1 cellular context compared by ENCODE assay signal in the genomic region with DNA sequence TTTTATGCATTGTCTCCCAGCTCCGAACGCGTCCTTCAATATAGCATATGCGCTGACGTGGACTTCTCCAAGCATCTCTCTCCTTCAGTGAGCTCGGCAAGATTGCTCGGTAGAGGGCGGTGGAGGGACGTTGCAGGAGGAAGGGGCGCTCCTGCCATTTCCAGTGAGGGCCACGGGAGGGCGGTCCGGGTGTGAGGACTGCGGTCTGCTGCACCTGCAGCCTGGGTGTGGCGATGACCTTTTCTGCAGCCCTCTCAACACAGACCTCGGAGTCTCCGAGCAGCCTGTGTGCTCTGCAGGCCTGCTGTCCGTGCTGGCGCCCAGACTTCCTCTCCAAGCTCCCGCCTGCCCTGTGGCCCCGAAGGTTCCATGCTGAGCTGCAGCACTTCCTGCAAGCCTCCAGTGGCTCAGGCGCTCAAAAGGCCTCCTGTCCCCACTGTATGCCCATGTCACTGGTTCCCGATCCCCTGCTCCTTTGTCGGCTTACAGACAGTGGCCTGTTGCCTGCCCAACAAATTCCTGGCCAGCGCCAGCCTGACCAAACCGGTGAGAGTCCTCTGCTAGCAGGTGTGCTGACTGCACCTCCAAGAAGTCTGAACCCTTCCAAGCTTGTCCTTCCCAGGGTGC.
A peak's percentile ranks its signal among the peaks of the same experiment; 100 is the strongest.
TF ChIP-seq lines count a peak whose summit lies in the region.

No MANE protein-coding gene starts in this region.

TF ChIP-seq in HepG2, 621 proteins besides CTCF, POLR2A, EP300 and RAD21 (continued from another document and continues in another):
- no peak for TF ChIP-seq TSC22D2 (CRISPR knock-in tag; IDR thresholded peaks at IDR 0.05; ENCODE audit: borderline replicate concordance)
- TF ChIP-seq NR3C1 (CRISPR knock-in tag; IDR thresholded peaks at IDR 0.05), result no peak
- TF ChIP-seq, protein P1, sequence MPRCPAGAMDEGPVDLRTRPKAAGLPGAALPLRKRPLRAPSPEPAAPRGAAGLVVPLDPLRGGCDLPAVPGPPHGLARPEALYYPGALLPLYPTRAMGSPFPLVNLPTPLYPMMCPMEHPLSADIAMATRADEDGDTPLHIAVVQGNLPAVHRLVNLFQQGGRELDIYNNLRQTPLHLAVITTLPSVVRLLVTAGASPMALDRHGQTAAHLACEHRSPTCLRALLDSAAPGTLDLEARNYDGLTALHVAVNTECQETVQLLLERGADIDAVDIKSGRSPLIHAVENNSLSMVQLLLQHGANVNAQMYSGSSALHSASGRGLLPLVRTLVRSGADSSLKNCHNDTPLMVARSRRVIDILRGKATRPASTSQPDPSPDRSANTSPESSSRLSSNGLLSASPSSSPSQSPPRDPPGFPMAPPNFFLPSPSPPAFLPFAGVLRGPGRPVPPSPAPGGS (CRISPR knock-in tag; IDR thresholded peaks at IDR 0.05), result no peak
- TF ChIP-seq, protein P2, sequence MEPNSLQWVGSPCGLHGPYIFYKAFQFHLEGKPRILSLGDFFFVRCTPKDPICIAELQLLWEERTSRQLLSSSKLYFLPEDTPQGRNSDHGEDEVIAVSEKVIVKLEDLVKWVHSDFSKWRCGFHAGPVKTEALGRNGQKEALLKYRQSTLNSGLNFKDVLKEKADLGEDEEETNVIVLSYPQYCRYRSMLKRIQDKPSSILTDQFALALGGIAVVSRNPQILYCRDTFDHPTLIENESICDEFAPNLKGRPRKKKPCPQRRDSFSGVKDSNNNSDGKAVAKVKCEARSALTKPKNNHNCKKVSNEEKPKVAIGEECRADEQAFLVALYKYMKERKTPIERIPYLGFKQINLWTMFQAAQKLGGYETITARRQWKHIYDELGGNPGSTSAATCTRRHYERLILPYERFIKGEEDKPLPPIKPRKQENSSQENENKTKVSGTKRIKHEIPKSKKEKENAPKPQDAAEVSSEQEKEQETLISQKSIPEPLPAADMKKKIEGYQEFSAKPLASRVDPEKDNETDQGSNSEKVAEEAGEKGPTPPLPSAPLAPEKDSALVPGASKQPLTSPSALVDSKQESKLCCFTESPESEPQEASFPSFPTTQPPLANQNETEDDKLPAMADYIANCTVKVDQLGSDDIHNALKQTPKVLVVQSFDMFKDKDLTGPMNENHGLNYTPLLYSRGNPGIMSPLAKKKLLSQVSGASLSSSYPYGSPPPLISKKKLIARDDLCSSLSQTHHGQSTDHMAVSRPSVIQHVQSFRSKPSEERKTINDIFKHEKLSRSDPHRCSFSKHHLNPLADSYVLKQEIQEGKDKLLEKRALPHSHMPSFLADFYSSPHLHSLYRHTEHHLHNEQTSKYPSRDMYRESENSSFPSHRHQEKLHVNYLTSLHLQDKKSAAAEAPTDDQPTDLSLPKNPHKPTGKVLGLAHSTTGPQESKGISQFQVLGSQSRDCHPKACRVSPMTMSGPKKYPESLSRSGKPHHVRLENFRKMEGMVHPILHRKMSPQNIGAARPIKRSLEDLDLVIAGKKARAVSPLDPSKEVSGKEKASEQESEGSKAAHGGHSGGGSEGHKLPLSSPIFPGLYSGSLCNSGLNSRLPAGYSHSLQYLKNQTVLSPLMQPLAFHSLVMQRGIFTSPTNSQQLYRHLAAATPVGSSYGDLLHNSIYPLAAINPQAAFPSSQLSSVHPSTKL (CRISPR knock-in tag; IDR thresholded peaks at IDR 0.05), result peak; percentile 57
- TF ChIP-seq, protein P3, sequence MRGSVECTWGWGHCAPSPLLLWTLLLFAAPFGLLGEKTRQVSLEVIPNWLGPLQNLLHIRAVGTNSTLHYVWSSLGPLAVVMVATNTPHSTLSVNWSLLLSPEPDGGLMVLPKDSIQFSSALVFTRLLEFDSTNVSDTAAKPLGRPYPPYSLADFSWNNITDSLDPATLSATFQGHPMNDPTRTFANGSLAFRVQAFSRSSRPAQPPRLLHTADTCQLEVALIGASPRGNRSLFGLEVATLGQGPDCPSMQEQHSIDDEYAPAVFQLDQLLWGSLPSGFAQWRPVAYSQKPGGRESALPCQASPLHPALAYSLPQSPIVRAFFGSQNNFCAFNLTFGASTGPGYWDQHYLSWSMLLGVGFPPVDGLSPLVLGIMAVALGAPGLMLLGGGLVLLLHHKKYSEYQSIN (CRISPR knock-in tag; IDR thresholded peaks at IDR 0.05; ENCODE audit: borderline replicate concordance), result no peak
- TF ChIP-seq JUNB (CRISPR knock-in tag; IDR thresholded peaks at IDR 0.05; ENCODE audit: borderline replicate concordance), result no peak
- no peak for TF ChIP-seq ZNF207 (IDR thresholded peaks at IDR 0.05; ENCODE audit: borderline replicate concordance)
- TF ChIP-seq ZNF605 (CRISPR knock-in tag; IDR thresholded peaks at IDR 0.05), result peak; percentile 37; the same call in 1 of the 2 replicates
- no peak for TF ChIP-seq ZSCAN9 (CRISPR knock-in tag; IDR thresholded peaks at IDR 0.05; ENCODE audit: borderline replicate concordance)
- TF ChIP-seq, protein P4, sequence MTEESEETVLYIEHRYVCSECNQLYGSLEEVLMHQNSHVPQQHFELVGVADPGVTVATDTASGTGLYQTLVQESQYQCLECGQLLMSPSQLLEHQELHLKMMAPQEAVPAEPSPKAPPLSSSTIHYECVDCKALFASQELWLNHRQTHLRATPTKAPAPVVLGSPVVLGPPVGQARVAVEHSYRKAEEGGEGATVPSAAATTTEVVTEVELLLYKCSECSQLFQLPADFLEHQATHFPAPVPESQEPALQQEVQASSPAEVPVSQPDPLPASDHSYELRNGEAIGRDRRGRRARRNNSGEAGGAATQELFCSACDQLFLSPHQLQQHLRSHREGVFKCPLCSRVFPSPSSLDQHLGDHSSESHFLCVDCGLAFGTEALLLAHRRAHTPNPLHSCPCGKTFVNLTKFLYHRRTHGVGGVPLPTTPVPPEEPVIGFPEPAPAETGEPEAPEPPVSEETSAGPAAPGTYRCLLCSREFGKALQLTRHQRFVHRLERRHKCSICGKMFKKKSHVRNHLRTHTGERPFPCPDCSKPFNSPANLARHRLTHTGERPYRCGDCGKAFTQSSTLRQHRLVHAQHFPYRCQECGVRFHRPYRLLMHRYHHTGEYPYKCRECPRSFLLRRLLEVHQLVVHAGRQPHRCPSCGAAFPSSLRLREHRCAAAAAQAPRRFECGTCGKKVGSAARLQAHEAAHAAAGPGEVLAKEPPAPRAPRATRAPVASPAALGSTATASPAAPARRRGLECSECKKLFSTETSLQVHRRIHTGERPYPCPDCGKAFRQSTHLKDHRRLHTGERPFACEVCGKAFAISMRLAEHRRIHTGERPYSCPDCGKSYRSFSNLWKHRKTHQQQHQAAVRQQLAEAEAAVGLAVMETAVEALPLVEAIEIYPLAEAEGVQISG (CRISPR knock-in tag; IDR thresholded peaks at IDR 0.05), result peak; percentile 85
- TF ChIP-seq, protein P5, sequence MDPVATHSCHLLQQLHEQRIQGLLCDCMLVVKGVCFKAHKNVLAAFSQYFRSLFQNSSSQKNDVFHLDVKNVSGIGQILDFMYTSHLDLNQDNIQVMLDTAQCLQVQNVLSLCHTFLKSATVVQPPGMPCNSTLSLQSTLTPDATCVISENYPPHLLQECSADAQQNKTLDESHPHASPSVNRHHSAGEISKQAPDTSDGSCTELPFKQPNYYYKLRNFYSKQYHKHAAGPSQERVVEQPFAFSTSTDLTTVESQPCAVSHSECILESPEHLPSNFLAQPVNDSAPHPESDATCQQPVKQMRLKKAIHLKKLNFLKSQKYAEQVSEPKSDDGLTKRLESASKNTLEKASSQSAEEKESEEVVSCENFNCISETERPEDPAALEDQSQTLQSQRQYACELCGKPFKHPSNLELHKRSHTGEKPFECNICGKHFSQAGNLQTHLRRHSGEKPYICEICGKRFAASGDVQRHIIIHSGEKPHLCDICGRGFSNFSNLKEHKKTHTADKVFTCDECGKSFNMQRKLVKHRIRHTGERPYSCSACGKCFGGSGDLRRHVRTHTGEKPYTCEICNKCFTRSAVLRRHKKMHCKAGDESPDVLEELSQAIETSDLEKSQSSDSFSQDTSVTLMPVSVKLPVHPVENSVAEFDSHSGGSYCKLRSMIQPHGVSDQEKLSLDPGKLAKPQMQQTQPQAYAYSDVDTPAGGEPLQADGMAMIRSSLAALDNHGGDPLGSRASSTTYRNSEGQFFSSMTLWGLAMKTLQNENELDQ (CRISPR knock-in tag; IDR thresholded peaks at IDR 0.05; ENCODE audit: borderline replicate concordance), result 0 out of 2 replicates have a peak, but pooled peaks have one; percentile 43
- no peak for TF ChIP-seq ZBTB8A (CRISPR knock-in tag; IDR thresholded peaks at IDR 0.05; ENCODE audit: borderline replicate concordance, low read depth)
- TF ChIP-seq, protein P6, sequence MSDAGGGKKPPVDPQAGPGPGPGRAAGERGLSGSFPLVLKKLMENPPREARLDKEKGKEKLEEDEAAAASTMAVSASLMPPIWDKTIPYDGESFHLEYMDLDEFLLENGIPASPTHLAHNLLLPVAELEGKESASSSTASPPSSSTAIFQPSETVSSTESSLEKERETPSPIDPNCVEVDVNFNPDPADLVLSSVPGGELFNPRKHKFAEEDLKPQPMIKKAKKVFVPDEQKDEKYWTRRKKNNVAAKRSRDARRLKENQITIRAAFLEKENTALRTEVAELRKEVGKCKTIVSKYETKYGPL (CRISPR knock-in tag; IDR thresholded peaks at IDR 0.05), result no peak
- no peak for TF ChIP-seq CAMTA2 (CRISPR knock-in tag; IDR thresholded peaks at IDR 0.05; ENCODE audit: borderline replicate concordance)
- TF ChIP-seq, protein P7, sequence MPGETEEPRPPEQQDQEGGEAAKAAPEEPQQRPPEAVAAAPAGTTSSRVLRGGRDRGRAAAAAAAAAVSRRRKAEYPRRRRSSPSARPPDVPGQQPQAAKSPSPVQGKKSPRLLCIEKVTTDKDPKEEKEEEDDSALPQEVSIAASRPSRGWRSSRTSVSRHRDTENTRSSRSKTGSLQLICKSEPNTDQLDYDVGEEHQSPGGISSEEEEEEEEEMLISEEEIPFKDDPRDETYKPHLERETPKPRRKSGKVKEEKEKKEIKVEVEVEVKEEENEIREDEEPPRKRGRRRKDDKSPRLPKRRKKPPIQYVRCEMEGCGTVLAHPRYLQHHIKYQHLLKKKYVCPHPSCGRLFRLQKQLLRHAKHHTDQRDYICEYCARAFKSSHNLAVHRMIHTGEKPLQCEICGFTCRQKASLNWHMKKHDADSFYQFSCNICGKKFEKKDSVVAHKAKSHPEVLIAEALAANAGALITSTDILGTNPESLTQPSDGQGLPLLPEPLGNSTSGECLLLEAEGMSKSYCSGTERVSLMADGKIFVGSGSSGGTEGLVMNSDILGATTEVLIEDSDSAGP (CRISPR knock-in tag; IDR thresholded peaks at IDR 0.05; ENCODE audit: borderline replicate concordance), result peak; percentile 77
- no peak for TF ChIP-seq SP1 (IDR thresholded peaks at IDR 0.05)
- TF ChIP-seq SP1 (CRISPR knock-in tag; IDR thresholded peaks at IDR 0.05), result peak; percentile 46; the same call in 1 of the 2 replicates
- no peak for TF ChIP-seq ZNF546 (CRISPR knock-in tag; conservative IDR thresholded peaks at IDR 0.05)
- peak; percentile 44; the same call in 1 of the 2 replicates for TF ChIP-seq ZNF329 (CRISPR knock-in tag; IDR thresholded peaks at IDR 0.05; ENCODE audit: low read depth)
- TF ChIP-seq ESRRA (CRISPR knock-in tag; IDR thresholded peaks at IDR 0.05; ENCODE audit: low read depth), result 0 out of 2 replicates have a peak, but pooled peaks have one; percentile 36
- no peak for TF ChIP-seq NFIC (IDR thresholded peaks at IDR 0.05; ENCODE audit: low read length)
- TF ChIP-seq, protein P8, sequence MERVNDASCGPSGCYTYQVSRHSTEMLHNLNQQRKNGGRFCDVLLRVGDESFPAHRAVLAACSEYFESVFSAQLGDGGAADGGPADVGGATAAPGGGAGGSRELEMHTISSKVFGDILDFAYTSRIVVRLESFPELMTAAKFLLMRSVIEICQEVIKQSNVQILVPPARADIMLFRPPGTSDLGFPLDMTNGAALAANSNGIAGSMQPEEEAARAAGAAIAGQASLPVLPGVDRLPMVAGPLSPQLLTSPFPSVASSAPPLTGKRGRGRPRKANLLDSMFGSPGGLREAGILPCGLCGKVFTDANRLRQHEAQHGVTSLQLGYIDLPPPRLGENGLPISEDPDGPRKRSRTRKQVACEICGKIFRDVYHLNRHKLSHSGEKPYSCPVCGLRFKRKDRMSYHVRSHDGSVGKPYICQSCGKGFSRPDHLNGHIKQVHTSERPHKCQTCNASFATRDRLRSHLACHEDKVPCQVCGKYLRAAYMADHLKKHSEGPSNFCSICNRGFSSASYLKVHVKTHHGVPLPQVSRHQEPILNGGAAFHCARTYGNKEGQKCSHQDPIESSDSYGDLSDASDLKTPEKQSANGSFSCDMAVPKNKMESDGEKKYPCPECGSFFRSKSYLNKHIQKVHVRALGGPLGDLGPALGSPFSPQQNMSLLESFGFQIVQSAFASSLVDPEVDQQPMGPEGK (CRISPR knock-in tag; IDR thresholded peaks at IDR 0.05), result no peak; the same call in 1 of the 2 replicates
- peak; percentile 85 for TF ChIP-seq REPIN1 (CRISPR knock-in tag; IDR thresholded peaks at IDR 0.05; ENCODE audit: borderline replicate concordance, low read depth)
- no peak for TF ChIP-seq ATRX (CRISPR knock-in tag; IDR thresholded peaks at IDR 0.05; ENCODE audit: borderline replicate concordance)
- TF ChIP-seq, protein P9, sequence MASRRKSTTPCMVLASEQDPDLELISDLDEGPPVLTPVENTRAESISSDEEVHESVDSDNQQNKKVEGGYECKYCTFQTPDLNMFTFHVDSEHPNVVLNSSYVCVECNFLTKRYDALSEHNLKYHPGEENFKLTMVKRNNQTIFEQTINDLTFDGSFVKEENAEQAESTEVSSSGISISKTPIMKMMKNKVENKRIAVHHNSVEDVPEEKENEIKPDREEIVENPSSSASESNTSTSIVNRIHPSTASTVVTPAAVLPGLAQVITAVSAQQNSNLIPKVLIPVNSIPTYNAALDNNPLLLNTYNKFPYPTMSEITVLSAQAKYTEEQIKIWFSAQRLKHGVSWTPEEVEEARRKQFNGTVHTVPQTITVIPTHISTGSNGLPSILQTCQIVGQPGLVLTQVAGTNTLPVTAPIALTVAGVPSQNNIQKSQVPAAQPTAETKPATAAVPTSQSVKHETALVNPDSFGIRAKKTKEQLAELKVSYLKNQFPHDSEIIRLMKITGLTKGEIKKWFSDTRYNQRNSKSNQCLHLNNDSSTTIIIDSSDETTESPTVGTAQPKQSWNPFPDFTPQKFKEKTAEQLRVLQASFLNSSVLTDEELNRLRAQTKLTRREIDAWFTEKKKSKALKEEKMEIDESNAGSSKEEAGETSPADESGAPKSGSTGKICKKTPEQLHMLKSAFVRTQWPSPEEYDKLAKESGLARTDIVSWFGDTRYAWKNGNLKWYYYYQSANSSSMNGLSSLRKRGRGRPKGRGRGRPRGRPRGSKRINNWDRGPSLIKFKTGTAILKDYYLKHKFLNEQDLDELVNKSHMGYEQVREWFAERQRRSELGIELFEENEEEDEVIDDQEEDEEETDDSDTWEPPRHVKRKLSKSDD (CRISPR knock-in tag; IDR thresholded peaks at IDR 0.05; ENCODE audit: low read depth), result no peak
- TF ChIP-seq HHEX (CRISPR knock-in tag; IDR thresholded peaks at IDR 0.05), result no peak
- TF ChIP-seq, protein P10, sequence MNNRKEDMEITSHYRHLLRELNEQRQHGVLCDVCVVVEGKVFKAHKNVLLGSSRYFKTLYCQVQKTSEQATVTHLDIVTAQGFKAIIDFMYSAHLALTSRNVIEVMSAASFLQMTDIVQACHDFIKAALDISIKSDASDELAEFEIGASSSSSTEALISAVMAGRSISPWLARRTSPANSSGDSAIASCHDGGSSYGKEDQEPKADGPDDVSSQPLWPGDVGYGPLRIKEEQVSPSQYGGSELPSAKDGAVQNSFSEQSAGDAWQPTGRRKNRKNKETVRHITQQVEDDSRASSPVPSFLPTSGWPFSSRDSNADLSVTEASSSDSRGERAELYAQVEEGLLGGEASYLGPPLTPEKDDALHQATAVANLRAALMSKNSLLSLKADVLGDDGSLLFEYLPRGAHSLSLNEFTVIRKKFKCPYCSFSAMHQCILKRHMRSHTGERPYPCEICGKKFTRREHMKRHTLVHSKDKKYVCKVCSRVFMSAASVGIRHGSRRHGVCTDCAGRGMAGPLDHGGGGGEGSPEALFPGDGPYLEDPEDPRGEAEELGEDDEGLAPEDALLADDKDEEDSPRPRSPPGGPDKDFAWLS (CRISPR knock-in tag; IDR thresholded peaks at IDR 0.05; ENCODE audit: borderline replicate concordance), result no peak
- 0 out of 2 replicates have a peak, but pooled peaks have one; percentile 22 for TF ChIP-seq MTA1 (CRISPR knock-in tag; IDR thresholded peaks at IDR 0.05; ENCODE audit: borderline replicate concordance)
